Comparison of ENCODE assay signal across 23 cellular contexts in genomic region chr20:13656721-13657368, GRCh38.
"Had no signal": no experiment of that assay in that cellular context is flagged by ENCODE, and none has a peak within 500 bp of the region (broad histone marks: within the 10 kb centered on the region; RNA-seq: fewer than 3 reads in every experiment).

No MANE protein-coding gene starts in this region.

- H3K4me3 ChIP-seq: neural progenitor cell, ovary, psoas muscle, right lobe of liver, sigmoid colon, stomach, thoracic aorta, thyroid gland, tibial nerve, upper lobe of left lung, vagina had no signal

- ATAC-seq: psoas muscle; right cardiac atrium; stimulated activated effector memory CD8-positive, alpha-beta T cell treated with anti-CD3 and anti-CD28 coated beads, Interleukin-12 subunit alpha, Interleukin-12 subunit beta, amount 100 ng/mL, for 72 hours; stimulated activated naive B cell treated with anti-CD40 and anti-IgM and Interleukin-4, amounts not matched to agents 10 μg/mL and 1 μg/mL and 100 μg/mL, for 72 hours had no signal

- DNase-seq: occipital lobe; ovary; posterior cingulate gyrus; psoas muscle; right cardiac atrium; right lobe of liver; sigmoid colon; small intestine; stimulated activated CD4-positive, alpha-beta T cell treated with anti-CD3 and anti-CD28 coated beads, Interleukin-15, amount 100 ng/mL, for 24 hours; stimulated activated CD4-positive, alpha-beta T cell treated with anti-CD3 and anti-CD28 coated beads, Interleukin-2, amount 100 ng/mL, for 24 hours; stimulated activated CD4-positive, alpha-beta T cell treated with anti-CD3 and anti-CD28 coated beads, Interleukin-2, amount 100 ng/mL, for 48 hours; stimulated activated CD4-positive, alpha-beta T cell treated with anti-CD3 and anti-CD28 coated beads, Interleukin-4, amount 100 ng/mL, for 24 hours; stimulated activated naive B cell treated with anti-CD40 and anti-IgM and Interleukin-4, amounts not matched to agents 10 μg/mL and 1 μg/mL and 100 μg/mL, for 72 hours; stimulated activated naive CD4-positive, alpha-beta T cell treated with Interleukin-2 at 50 U/mL for 16 hours; stomach; thyroid gland; trophoblast cell; upper lobe of left lung had no signal
